8 cellular contexts compared by ENCODE assay signal in the genomic region with DNA sequence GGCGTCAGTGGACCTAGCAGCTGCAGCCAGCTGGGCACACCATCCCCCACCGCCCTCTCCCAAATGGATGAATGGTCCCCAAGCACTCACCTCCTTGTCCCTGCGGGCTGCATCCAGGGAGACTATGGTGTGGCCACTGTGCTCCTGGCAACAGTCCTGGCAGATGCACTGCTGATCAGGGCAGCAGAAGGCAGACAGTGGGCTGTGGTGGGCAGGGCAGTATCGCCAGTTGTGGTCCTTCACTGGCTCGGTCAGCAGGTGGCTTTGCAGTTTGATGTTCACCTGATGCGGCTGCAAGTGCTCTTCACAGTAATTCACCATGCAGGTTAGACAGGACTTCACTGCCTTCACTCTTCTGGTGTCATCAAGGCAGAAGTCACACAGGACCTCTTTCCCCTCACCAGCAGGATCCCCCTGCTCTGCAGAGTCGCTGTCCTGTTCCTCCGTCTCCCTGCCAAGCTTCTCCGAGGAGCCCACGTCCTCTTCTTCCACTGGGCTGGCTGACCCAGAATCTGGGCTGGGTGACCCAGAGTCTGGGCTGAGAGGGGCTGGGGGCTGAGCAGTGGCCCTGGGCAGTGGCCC. TPM values are rescaled to one million over a fixed set of nuclear protein-coding genes. Genes with fewer than 3 reads are reported as not detected.
A peak's percentile ranks its signal among the peaks of the same experiment; 100 is the strongest.
DNase-seq lines count a peak whose midpoint lies in the region; TF ChIP-seq lines count a peak whose summit lies in the region.

No MANE protein-coding gene starts in this region.

- H3K27ac ChIP-seq in ACC112 (ENCODE audit: low read depth, low read length) (peak overlapping the region; percentile 59; the same call in 1 of the 2 replicates), muscle layer of duodenum (ENCODE audit: low read length) (peak overlapping the region; percentile 78)

- no peak overlapping the region for H2AFZ ChIP-seq in ACC112 (ENCODE audit: low read length, unreplicated experiment)

- H3K27me3 Mint-ChIP-seq in activated T-cell treated with anti-CD3 and anti-CD28 coated beads, Interleukin-2, amount 50 U/mL, for 24 hours = no peaks in the 10 kb centered on the region

- H3K27me3 ChIP-seq in ACC112 (ENCODE audit: insufficient read depth, low read length) = no peaks in the 10 kb centered on the region
- no peaks in the 10 kb centered on the region for H3K27me3 ChIP-seq in muscle layer of duodenum (ENCODE audit: low read depth, low read length)

- H3K4me3 Mint-ChIP-seq in activated T-cell treated with anti-CD3 and anti-CD28 coated beads, Interleukin-2, amount 50 U/mL, for 24 hours = no peak overlapping the region

- no peaks in the 10 kb centered on the region for H3K9me3 ChIP-seq in muscle layer of duodenum (ENCODE audit: control insufficient read depth in 1 of 2, low read length in 2 of 2)

- H3K4me3 ChIP-seq in ACC112 (ENCODE audit: low read depth, low read length) = peak overlapping the region; percentile 86
- H3K4me3 ChIP-seq in cardiac fibroblast (replicated peaks in 1 of 2; ENCODE audit: low read depth in 2 of 2, low read length in 2 of 2) = peak overlapping the region; percentile 59 to 98
- H3K4me3 ChIP-seq in muscle layer of duodenum (ENCODE audit: low read depth in 1 of 2, low read length in 2 of 2) = peak overlapping the region; percentile 68 to 84

- peaks cover 20% of the 10 kb centered on the region for H3K36me3 Mint-ChIP-seq in activated T-cell treated with anti-CD3 and anti-CD28 coated beads, Interleukin-2, amount 50 U/mL, for 24 hours (ENCODE audit: low read depth)

- no peaks in the 10 kb centered on the region for H3K9me3 Mint-ChIP-seq in activated T-cell treated with anti-CD3 and anti-CD28 coated beads, Interleukin-2, amount 50 U/mL, for 24 hours

- no peak overlapping the region for H3K27ac Mint-ChIP-seq in activated T-cell treated with anti-CD3 and anti-CD28 coated beads, Interleukin-2, amount 50 U/mL, for 24 hours

- H3K36me3 ChIP-seq in ACC112 (ENCODE audit: insufficient read depth, low read length) (no peaks in the 10 kb centered on the region), muscle layer of duodenum (ENCODE audit: control insufficient read depth in 1 of 2, insufficient read depth in 2 of 2, low read length in 2 of 2) (no peaks in the 10 kb centered on the region)

- H3K4me1 ChIP-seq in ACC112 (ENCODE audit: control insufficient read depth, insufficient read depth, low read length, unreplicated experiment) (peaks cover 31% of the 10 kb centered on the region), muscle layer of duodenum (ENCODE audit: control insufficient read depth in 1 of 2, insufficient read depth in 2 of 2, low read length in 2 of 2) (peaks cover 5 to 13% of the 10 kb centered on the region in 2 donors)

- peaks cover 13% of the 10 kb centered on the region for H3K4me1 Mint-ChIP-seq in activated T-cell treated with anti-CD3 and anti-CD28 coated beads, Interleukin-2, amount 50 U/mL, for 24 hours (ENCODE audit: low read depth)

- peaks cover 32% of the 10 kb centered on the region for H3K79me2 ChIP-seq in ACC112 (ENCODE audit: control insufficient read depth, insufficient read depth, low read length, unreplicated experiment)

- TF ChIP-seq CTCF in cardiac fibroblast (IDR thresholded peaks at IDR 0.05; ENCODE audit: low read depth, low read length) = no peak

- DNase-seq in HT1080 (ENCODE audit: low read depth) = peak; percentile 26
- no peak for DNase-seq in cardiac fibroblast (ENCODE audit: low read depth in 2 of 2)
- no peak for DNase-seq in GM19240 (ENCODE audit: insufficient read length, low spot score)
- no peak for DNase-seq in GM19238 (ENCODE audit: insufficient read length, low spot score)
- no peak for DNase-seq in activated T-cell treated with anti-CD3 and anti-CD28 coated beads, Interleukin-2, amount 50 U/mL, for 24 hours
- no peak for DNase-seq in NCI-H82 treated with DMSO at 0.1 percent for 48 hours (lab: John Stamatoyannopoulos, UW; ENCODE audit: unreplicated experiment)

RNA-seq across cellular contexts. Expression of gene FBXW10B, which starts 31.6 kb away (rescaled TPM):
- total RNA-seq in HT1080 (2014; rRNA removed; shearing (Covaris generic)) = 0.43 and 0.47 TPM in 2 replicates
- polyA plus RNA-seq in HT1080 (2015; cell fraction: cytosol; rRNA removed) = 0.08 and 0.13 TPM in 2 replicates
- 0.70 and 2.3 TPM in 2 replicates for polyA plus RNA-seq in HT1080 (2015; cell fraction: nucleus; rRNA removed)

RNA-seq across cellular contexts. Expression of gene TRIM16, which starts 33.0 kb away (rescaled TPM):
- 37.4 and 45.9 TPM in 2 replicates for total RNA-seq in HT1080 (2014; rRNA removed; shearing (Covaris generic))
- 25.8 and 34.5 TPM in 2 replicates for polyA plus RNA-seq in HT1080 (2015; cell fraction: cytosol; rRNA removed)
- polyA plus RNA-seq in HT1080 (2015; cell fraction: nucleus; rRNA removed) = 34.0 and 37.3 TPM in 2 replicates

RNA-seq across cellular contexts. Expression of gene ZNF286A, which starts 48.5 kb away (rescaled TPM):
- 22.5 and 25.1 TPM in 2 replicates for total RNA-seq in HT1080 (2014; rRNA removed; shearing (Covaris generic))
- 19.2 and 19.3 TPM in 2 replicates for polyA plus RNA-seq in HT1080 (2015; cell fraction: cytosol; rRNA removed)
- polyA plus RNA-seq in HT1080 (2015; cell fraction: nucleus; rRNA removed) = 23.5 and 25.0 TPM in 2 replicates
